Comparison of ENCODE assay signal across 1 cellular context in the genomic region with DNA sequence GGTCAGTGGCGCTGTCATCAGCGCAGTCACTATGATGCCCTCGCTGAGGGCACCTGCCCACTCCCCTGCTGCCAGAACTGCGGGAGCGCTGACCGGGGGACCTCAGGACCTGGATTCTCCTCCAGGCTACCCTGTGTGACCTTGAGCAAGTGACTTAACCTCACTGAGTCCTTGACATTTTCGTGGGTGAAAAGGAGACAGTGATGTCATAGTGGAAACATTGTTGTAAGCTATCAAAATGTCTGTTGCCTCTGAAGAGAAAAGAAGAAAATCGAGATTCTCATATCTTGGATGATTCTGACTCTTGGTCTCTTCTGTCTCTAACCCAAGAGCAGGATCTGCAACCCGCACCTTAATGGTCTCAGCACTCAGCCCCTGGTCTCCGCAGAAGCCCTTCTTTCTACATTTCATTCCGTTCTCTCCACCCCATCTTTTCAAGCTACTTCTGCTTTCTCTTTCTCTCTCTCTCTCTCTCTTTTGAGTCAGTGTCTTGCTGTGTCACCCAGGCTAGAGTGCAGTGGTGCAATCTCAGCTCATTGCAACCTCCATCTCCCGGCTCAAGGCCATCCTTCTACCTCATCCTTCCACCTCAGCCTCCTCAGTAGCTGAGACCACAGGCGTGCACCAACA.
TF ChIP-seq lines count a peak whose summit lies in the region.

No MANE protein-coding gene starts in this region.

TF ChIP-seq in HEK293, 187 proteins besides CTCF, POLR2A, EP300 and RAD21 (continued from another document):
- no peak for TF ChIP-seq HIC1 (tag by site-specific recombination; IDR thresholded peaks at IDR 0.05)
- no peak for TF ChIP-seq ZNF280C (tag by site-specific recombination; IDR thresholded peaks at IDR 0.05)
- TF ChIP-seq ZNF24 (tag by site-specific recombination; IDR thresholded peaks at IDR 0.05), result no peak
- peak; percentile 86 for TF ChIP-seq PRDM1 (tag by site-specific recombination; IDR thresholded peaks at IDR 0.05)
- TF ChIP-seq ZNF239 (tag by site-specific recombination; IDR thresholded peaks at IDR 0.05), result no peak
- TF ChIP-seq ZNF837 (tag by site-specific recombination; IDR thresholded peaks at IDR 0.05), result no peak
- peak; percentile 43 for TF ChIP-seq ZNF629 (tag by site-specific recombination; IDR thresholded peaks at IDR 0.05)
- TF ChIP-seq ZFHX2 (tag by site-specific recombination; conservative IDR thresholded peaks at IDR 0.05), result 0 out of 2 replicates have a peak, but pooled peaks have one; percentile 1
- no peak for TF ChIP-seq ZNF677 (tag by site-specific recombination; IDR thresholded peaks at IDR 0.05)
- no peak for TF ChIP-seq OSR2 (tag by site-specific recombination; IDR thresholded peaks at IDR 0.05)
- TF ChIP-seq ZIC2 (tag by site-specific recombination; IDR thresholded peaks at IDR 0.05), result peak; percentile 80; the same call in 1 of the 2 replicates
- TF ChIP-seq ZNF768 (tag by site-specific recombination; IDR thresholded peaks at IDR 0.05), result no peak
- TF ChIP-seq ZBTB20 (tag by site-specific recombination; IDR thresholded peaks at IDR 0.05), result 0 out of 2 replicates have a peak, but pooled peaks have one; percentile 1
